Comparison of ENCODE assay signal across 1 cellular context in the genomic region with DNA sequence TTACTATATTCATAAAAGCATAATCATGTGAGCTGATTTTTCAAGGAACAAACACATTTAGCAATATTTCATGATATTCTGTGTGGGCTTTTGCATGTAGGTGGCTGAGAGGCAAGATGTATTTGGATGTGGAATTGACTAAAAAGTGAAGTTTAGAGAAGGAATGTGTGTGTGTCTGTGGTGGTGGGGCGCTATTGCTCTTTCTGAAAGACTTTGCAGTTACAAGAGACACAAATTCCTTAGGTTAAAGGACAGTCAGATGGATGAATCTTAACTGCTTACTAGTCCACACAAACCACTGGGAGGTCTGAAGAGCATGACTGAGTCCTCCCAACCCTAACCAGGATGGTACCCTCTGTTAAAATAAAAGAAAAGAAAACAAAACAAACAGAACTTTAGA.
TF ChIP-seq lines count a peak whose summit lies in the region.

No MANE protein-coding gene starts in this region.

TF ChIP-seq in GM23338, 12 proteins besides CTCF, POLR2A, EP300 and RAD21 (continued from another document):
- no peak for TF ChIP-seq EZH2 (IDR thresholded peaks at IDR 0.05; ENCODE audit: low read depth, unreplicated experiment)
- no peak for TF ChIP-seq ZNF114 (CRISPR knock-in tag; IDR thresholded peaks at IDR 0.05)
- TF ChIP-seq STAT1 (IDR thresholded peaks at IDR 0.05; ENCODE audit: unreplicated experiment) = no peak
- no peak for TF ChIP-seq NANOG (IDR thresholded peaks at IDR 0.05; ENCODE audit: borderline replicate concordance)
- no peak for TF ChIP-seq JUNB (IDR thresholded peaks at IDR 0.05; ENCODE audit: unreplicated experiment)
- TF ChIP-seq CREB1 (CRISPR knock-in tag; IDR thresholded peaks at IDR 0.05; ENCODE audit: low read depth) = no peak
- TF ChIP-seq EZH2phosphoT487 (IDR thresholded peaks at IDR 0.05; ENCODE audit: unreplicated experiment) = no peak
- TF ChIP-seq POLR2AphosphoS5 (IDR thresholded peaks at IDR 0.05; ENCODE audit: low read depth) = no peak
- TF ChIP-seq, protein P1, sequence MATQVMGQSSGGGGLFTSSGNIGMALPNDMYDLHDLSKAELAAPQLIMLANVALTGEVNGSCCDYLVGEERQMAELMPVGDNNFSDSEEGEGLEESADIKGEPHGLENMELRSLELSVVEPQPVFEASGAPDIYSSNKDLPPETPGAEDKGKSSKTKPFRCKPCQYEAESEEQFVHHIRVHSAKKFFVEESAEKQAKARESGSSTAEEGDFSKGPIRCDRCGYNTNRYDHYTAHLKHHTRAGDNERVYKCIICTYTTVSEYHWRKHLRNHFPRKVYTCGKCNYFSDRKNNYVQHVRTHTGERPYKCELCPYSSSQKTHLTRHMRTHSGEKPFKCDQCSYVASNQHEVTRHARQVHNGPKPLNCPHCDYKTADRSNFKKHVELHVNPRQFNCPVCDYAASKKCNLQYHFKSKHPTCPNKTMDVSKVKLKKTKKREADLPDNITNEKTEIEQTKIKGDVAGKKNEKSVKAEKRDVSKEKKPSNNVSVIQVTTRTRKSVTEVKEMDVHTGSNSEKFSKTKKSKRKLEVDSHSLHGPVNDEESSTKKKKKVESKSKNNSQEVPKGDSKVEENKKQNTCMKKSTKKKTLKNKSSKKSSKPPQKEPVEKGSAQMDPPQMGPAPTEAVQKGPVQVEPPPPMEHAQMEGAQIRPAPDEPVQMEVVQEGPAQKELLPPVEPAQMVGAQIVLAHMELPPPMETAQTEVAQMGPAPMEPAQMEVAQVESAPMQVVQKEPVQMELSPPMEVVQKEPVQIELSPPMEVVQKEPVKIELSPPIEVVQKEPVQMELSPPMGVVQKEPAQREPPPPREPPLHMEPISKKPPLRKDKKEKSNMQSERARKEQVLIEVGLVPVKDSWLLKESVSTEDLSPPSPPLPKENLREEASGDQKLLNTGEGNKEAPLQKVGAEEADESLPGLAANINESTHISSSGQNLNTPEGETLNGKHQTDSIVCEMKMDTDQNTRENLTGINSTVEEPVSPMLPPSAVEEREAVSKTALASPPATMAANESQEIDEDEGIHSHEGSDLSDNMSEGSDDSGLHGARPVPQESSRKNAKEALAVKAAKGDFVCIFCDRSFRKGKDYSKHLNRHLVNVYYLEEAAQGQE (IDR thresholded peaks at IDR 0.05; ENCODE audit: unreplicated experiment) = no peak
